Comparison of ENCODE assay signal across 25 cellular contexts in genomic region chr9:91647371-91647770, GRCh38.
A peak's percentile ranks its signal among the peaks of the same experiment; 100 is the strongest.
DNase-seq lines count a peak whose midpoint lies in the region; ATAC-seq and TF ChIP-seq lines count a peak whose summit lies in the region.
"Had no signal": no experiment of that assay in that cellular context is flagged by ENCODE, and none has a peak within 500 bp of the region (broad histone marks: within the 10 kb centered on the region; RNA-seq: fewer than 3 reads in every experiment).

No MANE protein-coding gene starts in this region.

- no peak overlapping the region for H3K4me3 ChIP-seq in GM06990 (replicated peaks; ENCODE audit: low read depth, low read length)
- H3K4me3 ChIP-seq: HAP-1, SJCRH30 had no signal

- H3K27me3 ChIP-seq in GM06990 (replicated peaks; ENCODE audit: control insufficient read depth, insufficient read depth, low read length) = no peaks in the 10 kb centered on the region; the same call in 1 of the 2 replicates
- H3K27me3 ChIP-seq: brain microvascular endothelial cell had no signal

- DNase-seq in GM06990 (ENCODE audit: extremely low read depth, insufficient read length) (no peak), iPS-NIHi11 (ENCODE audit: low spot score) (peak; percentile 26), COR-L47 (lab: John Stamatoyannopoulos, UW) (no peak), cerebellar cortex (ENCODE audit: low spot score) (no peak)
- no peak for DNase-seq in stimulated activated CD4-positive, alpha-beta T cell treated with anti-CD3 and anti-CD28 coated beads, Interleukin-15, amount 100 ng/mL, for 24 hours
- DNase-seq: activated CD8-positive, alpha-beta T cell treated with anti-CD3 and anti-CD28 coated beads for 36 hours; activated naive CD4-positive, alpha-beta T cell treated with anti-CD3 and anti-CD28 coated beads, Interleukin-2, amount 50 U/mL, for 16 hours; AML-193; amniotic stem cell; brain microvascular endothelial cell; CD4-positive, alpha-beta memory T cell; midbrain; naive thymus-derived CD4-positive, alpha-beta T cell; NCI-H1105; NCI-H2029 treated with DMSO at 0.1 percent for 48 hours; NCI-H526; occipital lobe; SJCRH30; stimulated activated naive CD8-positive, alpha-beta T cell treated with anti-CD3 and anti-CD28 coated beads, Interleukin-15, amount 100 ng/mL, for 72 hours had no signal

- H3K36me3 ChIP-seq in GM06990 (ENCODE audit: control insufficient read depth, insufficient read depth, low read length) = no peaks in the 10 kb centered on the region
- H3K36me3 ChIP-seq: brain microvascular endothelial cell, HAP-1, SJCRH30 had no signal

- ATAC-seq in GM21723 (IDR thresholded peaks at IDR 0.05; ENCODE audit: unreplicated experiment) = peak; percentile 30
- ATAC-seq in HG03095 (IDR thresholded peaks at IDR 0.05; ENCODE audit: unreplicated experiment) = peak; percentile 21
- ATAC-seq in HG02970 (IDR thresholded peaks at IDR 0.05; ENCODE audit: low FRiP score, unreplicated experiment) = no peak
- ATAC-seq: activated CD8-positive, alpha-beta T cell treated with anti-CD3 and anti-CD28 coated beads for 36 hours; activated T-helper 17 cell treated with anti-CD3 and anti-CD28 coated beads, Interleukin-2, amount 50 U/mL, for 72 hours; naive thymus-derived CD4-positive, alpha-beta T cell; Panc1; stimulated activated naive CD8-positive, alpha-beta T cell treated with anti-CD3 and anti-CD28 coated beads, Interleukin-15, amount 100 ng/mL, for 72 hours had no signal

- TF ChIP-seq CTCF in GM06990 (IDR thresholded peaks at IDR 0.05; ENCODE audit: insufficient read depth, low read length, poor library complexity, severe bottlenecking) = peak; percentile 2
